ENCODE assay signal across 14 cellular contexts in the genomic region with DNA sequence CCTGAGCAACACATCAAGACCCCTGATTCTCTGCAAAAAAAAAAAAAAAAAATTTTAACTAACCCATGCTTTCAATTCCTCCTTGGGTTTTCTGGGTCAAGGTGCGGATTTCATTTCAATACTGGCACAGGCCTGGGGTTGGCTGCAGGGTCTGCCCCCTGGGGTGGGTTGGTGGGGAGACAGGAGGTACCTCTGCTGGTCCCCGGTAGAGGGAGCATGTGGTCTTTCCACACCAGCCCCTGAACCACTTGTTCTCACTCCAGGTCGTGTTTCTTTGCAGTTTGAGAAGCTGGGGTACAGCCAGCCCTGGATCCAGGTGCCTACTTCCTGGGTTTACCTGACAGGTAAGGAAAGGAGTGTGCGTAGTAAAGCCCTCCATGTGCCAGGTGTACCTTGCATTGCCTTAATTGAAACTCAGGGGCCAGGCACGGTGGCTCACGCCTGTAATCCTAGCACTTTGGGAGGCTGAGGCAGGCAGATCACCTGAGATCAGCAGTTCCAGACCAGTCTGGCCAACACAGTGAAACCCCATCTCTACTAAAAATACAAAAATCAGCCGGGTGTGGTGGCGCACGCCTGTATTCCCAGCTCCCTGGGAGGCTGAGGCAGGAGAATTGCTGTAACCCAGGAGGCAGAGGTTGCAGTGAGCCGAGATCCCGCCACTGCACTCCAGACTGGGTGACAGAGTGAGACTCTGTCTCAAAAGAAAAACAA. TPM values are rescaled to one million over a fixed set of nuclear protein-coding genes. Genes with fewer than 3 reads are reported as not detected.
DNase-seq lines count a peak whose midpoint lies in the region; ATAC-seq and TF ChIP-seq lines count a peak whose summit lies in the region.
"Had no signal": no experiment of that assay in that cellular context is flagged by ENCODE, and none has a peak within 500 bp of the region (broad histone marks: within the 10 kb centered on the region; RNA-seq: fewer than 3 reads in every experiment).

No MANE protein-coding gene starts in this region.

- ATAC-seq in GM23338 = peak; percentile 67
- ATAC-seq in RWPE2 (ENCODE audit: low read depth) = peak; percentile 43; the same call in 1 of the 3 replicates
- ATAC-seq in GM21360 (IDR thresholded peaks at IDR 0.05; ENCODE audit: unreplicated experiment) = no peak
- ATAC-seq: activated naive CD4-positive, alpha-beta T cell treated with anti-CD3 and anti-CD28 coated beads, Interleukin-2, amount 50 U/mL, for 72 hours had no signal

- no peaks in the 10 kb centered on the region for H3K79me2 ChIP-seq in GM23338 (replicated peaks; ENCODE audit: insufficient read depth)
- H3K79me2 ChIP-seq: parathyroid adenoma had no signal

- H3K9me3 Mint-ChIP-seq in GM23338 = no peaks in the 10 kb centered on the region
- H3K9me3 Mint-ChIP-seq: activated naive CD4-positive, alpha-beta T cell treated with anti-CD3 and anti-CD28 coated beads, Interleukin-2, amount 50 U/mL, for 72 hours had no signal

- H3K36me3 Mint-ChIP-seq in GM23338 (ENCODE audit: low read depth) = no peaks in the 10 kb centered on the region
- H3K36me3 Mint-ChIP-seq: activated naive CD4-positive, alpha-beta T cell treated with anti-CD3 and anti-CD28 coated beads, Interleukin-2, amount 50 U/mL, for 72 hours had no signal

- H3K4me1 ChIP-seq in GM23338 (ENCODE audit: insufficient read depth) (peaks cover 4% of the 10 kb centered on the region; the same call in 1 of the 2 replicates), RWPE2 (ENCODE audit: insufficient read depth, poor library complexity, severe bottlenecking) (no peaks in the 10 kb centered on the region)

- H2AFZ ChIP-seq in GM23338 = peak overlapping the region; percentile 76; the same call in 1 of the 2 replicates
- H2AFZ ChIP-seq: parathyroid adenoma had no signal

- no peaks in the 10 kb centered on the region for H3K27me3 ChIP-seq in GM23338 (ENCODE audit: insufficient read depth)
- H3K27me3 ChIP-seq in RWPE2 (ENCODE audit: insufficient read depth, poor library complexity, severe bottlenecking) = no peaks in the 10 kb centered on the region
- H3K27me3 ChIP-seq: tibial nerve had no signal

- H3K36me3 ChIP-seq in GM23338 (ENCODE audit: insufficient read depth) (no peaks in the 10 kb centered on the region), RWPE2 (ENCODE audit: low read depth) (no peaks in the 10 kb centered on the region)
- H3K36me3 ChIP-seq: tibial nerve had no signal

- peaks cover 9% of the 10 kb centered on the region for H3K4me1 Mint-ChIP-seq in GM23338

- TF ChIP-seq CTCF in GM23338 (conservative IDR thresholded peaks at IDR 0.05; ENCODE audit: low read depth in 2 of 2) (peak; percentile 52 to 59), RWPE2 (IDR thresholded peaks at IDR 0.05; ENCODE audit: poor library complexity, severe bottlenecking) (peak; percentile 30)

- peaks cover under 1% of the 10 kb centered on the region; the same call in 1 of the 2 replicates for H3F3A ChIP-seq in GM23338 (replicated peaks; ENCODE audit: low read depth)

- H3K4me3 ChIP-seq in GM23338 = no peak overlapping the region
- no peak overlapping the region for H3K4me3 ChIP-seq in RWPE2 (ENCODE audit: severe bottlenecking)
- H3K4me3 ChIP-seq: tibial nerve had no signal

- no peak overlapping the region for H3K27ac ChIP-seq in GM23338 (ENCODE audit: low read depth)
- H3K27ac ChIP-seq in RWPE2 (ENCODE audit: poor library complexity, severe bottlenecking) = no peak overlapping the region
- H3K27ac ChIP-seq: parathyroid adenoma, tibial nerve had no signal

- no peaks in the 10 kb centered on the region for H3K9me2 ChIP-seq in GM23338 (ENCODE audit: insufficient read depth)

- no peaks in the 10 kb centered on the region for H3K9me3 ChIP-seq in RWPE2 (ENCODE audit: severe bottlenecking)
- H3K9me3 ChIP-seq: tibial nerve had no signal

- H4K20me1 ChIP-seq in GM23338 (replicated peaks; ENCODE audit: insufficient read depth) = no peaks in the 10 kb centered on the region

- H3K27ac Mint-ChIP-seq in GM23338 = no peak overlapping the region

- H3K27me3 Mint-ChIP-seq in GM23338 (ENCODE audit: insufficient read depth, low read depth, poor library complexity) = peaks cover 11% of the 10 kb centered on the region

- DNase-seq in DMS 273 (lab: John Stamatoyannopoulos, UW; ENCODE audit: unreplicated experiment) (peak; percentile 61), DMS 273 treated with DMSO at 0.1 percent for 48 hours (lab: John Stamatoyannopoulos, UW) (no peak), GM23338 (ENCODE audit: low spot score) (peak; percentile 75), RWPE2 (ENCODE audit: low spot score) (no peak), iPS-NIHi11 (ENCODE audit: low spot score) (peak; percentile 70), putamen (ENCODE audit: low spot score) (no peak), retina (no peak)
- DNase-seq: 8988T; activated CD4-positive, CD25-positive, alpha-beta regulatory T cell treated with anti-CD3 and anti-CD28 coated beads, Interleukin-2, amount 50 U/mL, for 72 hours; kidney had no signal

- H3K4me3 Mint-ChIP-seq in GM23338 = no peak overlapping the region

- no peak overlapping the region for H3K4me2 ChIP-seq in GM23338

TF ChIP-seq in GM23338, 12 proteins besides CTCF, POLR2A, EP300 and RAD21:
- TF ChIP-seq ZNF114 (CRISPR knock-in tag; IDR thresholded peaks at IDR 0.05) (no peak), ZNF331 (CRISPR knock-in tag; IDR thresholded peaks at IDR 0.05; ENCODE audit: low read depth) (no peak), CREB1 (CRISPR knock-in tag; IDR thresholded peaks at IDR 0.05; ENCODE audit: low read depth) (no peak)

RNA-seq across cellular contexts. Expression of a gene that starts 21.8 kb away (rescaled TPM):
- total RNA-seq in GM23338 (2014; rRNA removed; shearing (Covaris generic)) = 0.08 TPM in 1 of 2 replicates, not detected in the other
- 0.15 and 0.26 TPM in 2 replicates for polyA plus RNA-seq in GM23338 (2016; fragmentation: Nextera tagmentation; extraction: Ambion mirVana)
- total RNA-seq: kidney, tibial nerve had no signal

RNA-seq across cellular contexts. Expression of a gene that starts 22.0 kb away (rescaled TPM):
- 23.9 and 26.8 TPM in 2 replicates for total RNA-seq in GM23338 (2014; rRNA removed; shearing (Covaris generic))
- polyA plus RNA-seq in GM23338 (2016; fragmentation: Nextera tagmentation; extraction: Ambion mirVana) = 5.4 and 5.7 TPM in 2 replicates

Comparison
In these comparisons a context has a peak if more than half of its experiments do, and no peak if none do; other contexts are left out.
1. DNase-seq: peak in DMS 273 (single experiment), GM23338 (single experiment) and iPS-NIHi11 (single experiment); none in DMS 273 treated with DMSO at 0.1 percent for 48 hours (single experiment), RWPE2 (single experiment), putamen (single experiment) and retina (single experiment).